28 cellular contexts compared by ENCODE assay signal in the genomic region with DNA sequence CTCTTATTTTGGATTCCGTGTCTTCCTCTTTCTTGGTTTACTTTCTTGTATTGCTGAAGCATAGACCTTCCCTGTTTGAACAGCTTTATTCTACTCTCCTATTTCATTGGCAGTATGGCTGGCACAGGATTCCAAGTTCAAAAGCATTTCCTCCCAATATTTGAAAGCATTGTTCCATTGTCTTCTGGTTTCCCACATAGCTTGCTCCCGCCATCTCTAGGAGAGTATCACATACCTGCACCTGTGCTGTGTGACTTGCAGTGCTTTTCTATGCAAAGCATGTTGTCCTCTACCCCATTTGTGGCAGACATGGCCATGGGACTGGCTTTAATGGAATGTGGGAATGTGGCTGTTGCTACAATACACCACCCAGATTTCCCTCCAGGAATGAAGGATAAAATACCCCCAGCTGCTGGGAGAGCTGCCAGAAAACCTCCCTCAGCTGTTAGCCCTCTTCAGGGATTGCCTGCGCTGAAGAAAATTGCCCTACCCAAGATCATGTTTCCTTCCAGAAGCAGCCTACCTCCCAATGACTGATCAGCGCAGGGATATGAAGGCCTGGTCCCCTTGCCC.
"Had no signal": no experiment of that assay in that cellular context is flagged by ENCODE, and none has a peak within 500 bp of the region (broad histone marks: within the 10 kb centered on the region; RNA-seq: fewer than 3 reads in every experiment).

No MANE protein-coding gene starts in this region.

- H3K36me3 ChIP-seq: gastrocnemius medialis, left lung, right lobe of liver, vagina had no signal

- ATAC-seq: activated T-cell treated with anti-CD3 and anti-CD28 coated beads, Interleukin-2, amount 50 U/mL, for 4 hours; esophagus mucosa; gastrocnemius medialis; left lung; natural killer cell; right lobe of liver; WTC11 had no signal

- H3K27ac Mint-ChIP-seq: activated naive CD8-positive, alpha-beta T cell treated with anti-CD3 and anti-CD28 coated beads for 36 hours; activated T-helper 2 cell treated with anti-CD3 and anti-CD28 coated beads, Interferon-gamma antibody, Interleukin-2, Interleukin-4, amounts not matched to agents 10 μg/mL and 5 μg/mL and 100 μg/mL, durations not matched to agents 14 hours and 24 hours and 36 hours; natural killer cell; T-helper 1 cell treated with Interleukin-12 subunit alpha and Interleukin-12 subunit beta and Interleukin-4 antibody, amounts not matched to agents 30 μg/mL and 1 μg/mL, for 36 hours; type B pancreatic cell; WTC11 had no signal

- H3K27me3 Mint-ChIP-seq: type B pancreatic cell had no signal

- DNase-seq: activated CD8-positive, alpha-beta memory T cell treated with anti-CD3 and anti-CD28 coated beads for 24 hours; activated CD8-positive, alpha-beta memory T cell treated with anti-CD3 and anti-CD28 coated beads, Interleukin-2, amount 50 U/mL, for 4 hours; activated naive CD4-positive, alpha-beta T cell treated with Interleukin-2 at 50 U/mL for 16 hours; activated naive CD8-positive, alpha-beta T cell treated with anti-CD3 and anti-CD28 coated beads for 36 hours; activated T-cell treated with anti-CD3 and anti-CD28 coated beads, Interleukin-2, amount 50 U/mL, for 4 hours; cerebellar nuclear complex; effector CD4-positive, alpha-beta T cell; gastrocnemius medialis; hippocampal formation; kidney glomerular epithelial cell; left lung; natural killer cell; right lobe of liver; stimulated activated CD4-positive, alpha-beta T cell treated with anti-CD3 and anti-CD28 coated beads, Interleukin-2, amount 100 ng/mL, for 48 hours; stimulated activated CD8-positive, alpha-beta memory T cell treated with anti-CD3 and anti-CD28 coated beads, Interleukin-4, amount 100 ng/mL, for 48 hours; stimulated activated naive CD4-positive, alpha-beta T cell; T1000; testis had no signal

- H3K36me3 Mint-ChIP-seq: activated naive CD8-positive, alpha-beta T cell treated with anti-CD3 and anti-CD28 coated beads for 36 hours; natural killer cell; type B pancreatic cell; WTC11 had no signal

- H3K9me3 Mint-ChIP-seq: activated naive CD8-positive, alpha-beta T cell treated with anti-CD3 and anti-CD28 coated beads for 36 hours; activated T-cell treated with anti-CD3 and anti-CD28 coated beads, Interleukin-2, amount 50 U/mL, for 4 hours; activated T-helper 2 cell treated with anti-CD3 and anti-CD28 coated beads, Interferon-gamma antibody, Interleukin-2, Interleukin-4, amounts not matched to agents 10 μg/mL and 5 μg/mL and 100 μg/mL, durations not matched to agents 14 hours and 24 hours and 36 hours; natural killer cell; T-helper 1 cell treated with Interleukin-12 subunit alpha and Interleukin-12 subunit beta and Interleukin-4 antibody, amounts not matched to agents 30 μg/mL and 1 μg/mL, for 36 hours; type B pancreatic cell; WTC11 had no signal

- H3K4me1 Mint-ChIP-seq: activated naive CD8-positive, alpha-beta T cell treated with anti-CD3 and anti-CD28 coated beads for 36 hours; natural killer cell; WTC11 had no signal

- H3K4me3 Mint-ChIP-seq: activated naive CD8-positive, alpha-beta T cell treated with anti-CD3 and anti-CD28 coated beads for 36 hours; activated T-cell treated with anti-CD3 and anti-CD28 coated beads, Interleukin-2, amount 50 U/mL, for 4 hours; natural killer cell; T-helper 1 cell treated with Interleukin-12 subunit alpha and Interleukin-12 subunit beta and Interleukin-4 antibody, amounts not matched to agents 30 μg/mL and 1 μg/mL, for 36 hours; type B pancreatic cell; WTC11 had no signal

- H3K4me1 ChIP-seq: gastrocnemius medialis, left lung, parathyroid adenoma, right lobe of liver, testis, vagina had no signal

- H3K4me3 ChIP-seq: coronary artery, gastrocnemius medialis, left lung, lung, right lobe of liver, smooth muscle cell, testis, vagina had no signal

- H3K27me3 ChIP-seq: left lung, right lobe of liver, testis, vagina had no signal

- H3K9me3 ChIP-seq: gastrocnemius medialis, left lung, right lobe of liver, testis, vagina had no signal

- H3K27ac ChIP-seq: coronary artery, gastrocnemius medialis, left lung, parathyroid adenoma, right lobe of liver, testis, vagina had no signal
